21 cellular contexts compared by ENCODE assay signal in the genomic region with DNA sequence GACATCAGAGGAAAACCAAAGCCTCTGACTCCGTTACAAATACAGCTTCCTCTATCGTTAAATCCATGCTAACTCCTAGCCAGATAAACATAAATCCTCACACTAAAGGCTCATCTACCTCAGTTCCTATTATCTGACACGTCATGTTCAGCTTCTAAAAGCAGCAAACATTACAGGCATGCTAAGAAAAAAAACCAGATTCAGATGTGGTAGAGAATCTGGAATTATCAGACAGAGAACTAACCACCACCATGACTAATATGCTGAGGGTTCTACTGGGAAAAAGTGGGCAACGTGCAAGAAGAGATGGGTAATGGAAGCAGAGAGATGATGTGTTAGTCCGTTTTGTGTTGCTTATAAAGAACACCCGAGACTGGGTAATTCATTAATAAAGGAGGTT. TPM values are rescaled to one million over a fixed set of nuclear protein-coding genes. Genes with fewer than 3 reads are reported as not detected.
DNase-seq lines count a peak whose midpoint lies in the region; ATAC-seq, FAIRE-seq and TF ChIP-seq lines count a peak whose summit lies in the region.
"Had no signal": no experiment of that assay in that cellular context is flagged by ENCODE, and none has a peak within 500 bp of the region (broad histone marks: within the 10 kb centered on the region; RNA-seq: fewer than 3 reads in every experiment).

No MANE protein-coding gene starts in this region.

- H3K23ac ChIP-seq in H9 (ENCODE audit: insufficient read length, low read depth, low read length) = no peak overlapping the region

- H3K4me1 ChIP-seq in H9 (ENCODE audit: insufficient read depth, low read length) = no peaks in the 10 kb centered on the region
- peaks cover 15% of the 10 kb centered on the region for H3K4me1 ChIP-seq in mesodermal cell (ENCODE audit: control insufficient read depth, insufficient read depth, low read length, poor library complexity, severe bottlenecking)

- H4K91ac ChIP-seq in H9 (ENCODE audit: insufficient read length, low read depth, low read length) = no peak overlapping the region

- H4K8ac ChIP-seq in H9 (replicated peaks; ENCODE audit: insufficient read length, low read depth, low read length) = no peak overlapping the region

- no peaks in the 10 kb centered on the region for H3K36me3 ChIP-seq in mesodermal cell (ENCODE audit: control insufficient read depth, insufficient read depth, low read length)

- H4K20me1 ChIP-seq in H9 (ENCODE audit: control insufficient read depth, insufficient read depth, insufficient read length) = no peaks in the 10 kb centered on the region

- H3K27ac Mint-ChIP-seq in H9 = peak overlapping the region; percentile 36 to 89 (median 58); a peak in 3 of 7 replicates
- H3K27ac Mint-ChIP-seq: stimulated activated naive CD8-positive, alpha-beta T cell treated with anti-CD3 and anti-CD28 coated beads, Interleukin-15, Interleukin-2, amounts not matched to agents 100 ng/mL and 50 ng/mL, for 24 hours had no signal

- no peak overlapping the region for H2BK5ac ChIP-seq in H9 (ENCODE audit: insufficient read length, low read length)

- no peak for FAIRE-seq in urothelium cell line (lab: Jason Lieb, UNC)
- FAIRE-seq: GM12892, H1 had no signal

- H3K56ac ChIP-seq in H9 (ENCODE audit: insufficient read length, low read depth, low read length) = no peak overlapping the region

- no peak overlapping the region for H2AK5ac ChIP-seq in H9 (ENCODE audit: insufficient read length, low read length)

- H3K79me2 ChIP-seq in H9 (ENCODE audit: insufficient read depth, low read length) = 0 out of 2 replicates have a peak, but pooled peaks cover 1% of the 10 kb centered on the region

- CTCF ChIA-PET in AG04450 (lab: Charles Lee) = interaction anchor here (1.0 to 1.6 kb wide), 2 partner anchors 11 to 512 kb away, joined by 3 read pairs; no protein-coding TSS in a partner anchor

- H3K9ac ChIP-seq in H9 (ENCODE audit: extremely low read depth, insufficient read length, low read length) = no peak overlapping the region

- DNase-seq in AG04450 (ENCODE audit: low read depth, low spot score) (no peak), H9 (no peak), cardiac fibroblast (ENCODE audit: low read depth in 2 of 2) (peak; percentile 54 to 78), urothelium cell line (ENCODE audit: low spot score) (no peak), NCI-H524 treated with DMSO at 0.1 percent for 48 hours (lab: John Stamatoyannopoulos, UW) (no peak)
- no peak for DNase-seq in activated CD4-positive, alpha-beta T cell treated with anti-CD3 and anti-CD28 coated beads for 1 hour
- DNase-seq: ACHN, activated gamma-delta T cell, dermis blood vessel endothelial cell, GDM1, hypothalamus, Kasumi-1, kidney glomerular epithelial cell, NCI-H1436 treated with DMSO at 0.1 percent for 48 hours, RPMI8226, T-helper 1 cell had no signal

- TF ChIP-seq CTCF in AG04450 (IDR thresholded peaks at IDR 0.05; ENCODE audit: low read depth, low read length) (no peak), H9 (conservative IDR thresholded peaks at IDR 0.05) (no peak), cardiac fibroblast (IDR thresholded peaks at IDR 0.05; ENCODE audit: low read depth, low read length) (no peak)

- no peak overlapping the region for H3K4me2 ChIP-seq in H9 (ENCODE audit: insufficient read depth, insufficient read length, low read length)

- no peak overlapping the region for H3K18ac ChIP-seq in H9 (ENCODE audit: insufficient read length, low read depth, low read length)

- ATAC-seq in HG02973 (IDR thresholded peaks at IDR 0.05; ENCODE audit: unreplicated experiment) = no peak

- no peak overlapping the region for H3K14ac ChIP-seq in H9 (ENCODE audit: insufficient read depth, low read length)

- H3T11ph ChIP-seq in H9 (ENCODE audit: low read length) = no peak overlapping the region

- H2BK120ac ChIP-seq in H9 (ENCODE audit: low read depth, low read length, poor library complexity, severe bottlenecking) = no peak overlapping the region

- peaks cover 12 to 13% of the 10 kb centered on the region in 2 experiments for H3K4me1 Mint-ChIP-seq in H9

- no CpG with 5 or more reads among the region's 6 CpGs for WGBS in H9 (ENCODE audit: extremely low coverage, insufficient read length, low lambda C conversion rate)
- WGBS in mesodermal cell (ENCODE audit: insufficient coverage in 2 of 2), 2 experiments = 86 to 87% methylated on average over 4 to 5 of the region's 6 CpGs

- H3K27me3 ChIP-seq in AG04450 (ENCODE audit: control insufficient read depth, insufficient read depth, low read length) (no peaks in the 10 kb centered on the region), H9 (ENCODE audit: insufficient read depth, low read length) (no peaks in the 10 kb centered on the region)

- H3K4me3 ChIP-seq in AG04450 (ENCODE audit: low read depth, low read length) = no peak overlapping the region
- no peak overlapping the region for H3K4me3 ChIP-seq in cardiac fibroblast (replicated peaks in 1 of 2; ENCODE audit: low read depth in 2 of 2, low read length in 2 of 2)
- no peak overlapping the region for H3K4me3 ChIP-seq in mesodermal cell (ENCODE audit: extremely low read depth, insufficient read depth, low read length, poor library complexity, severe bottlenecking)

- no peak overlapping the region for H3K4me3 Mint-ChIP-seq in H9
- H3K4me3 Mint-ChIP-seq: stimulated activated naive CD8-positive, alpha-beta T cell treated with anti-CD3 and anti-CD28 coated beads, Interleukin-15, Interleukin-2, amounts not matched to agents 100 ng/mL and 50 ng/mL, for 24 hours had no signal

- no peaks in the 10 kb centered on the region for H3K79me1 ChIP-seq in H9 (ENCODE audit: insufficient read depth, low read depth, low read length, poor library complexity, severe bottlenecking)

- no peaks in the 10 kb centered on the region for H3K23me2 ChIP-seq in H9 (ENCODE audit: insufficient read length, low read depth, low read length, poor library complexity, severe bottlenecking)

- H3K27ac ChIP-seq in AG04450 (ENCODE audit: low read depth, low read length) = peak overlapping the region; percentile 41
- no peak overlapping the region for H3K27ac ChIP-seq in H9 (ENCODE audit: insufficient read length, low read depth, low read length)
- H3K27ac ChIP-seq in mesodermal cell (ENCODE audit: low read depth, low read length, severe bottlenecking) = peak overlapping the region; percentile 95

- H2AFZ ChIP-seq in H9 (ENCODE audit: low read length) = no peak overlapping the region

- H2BK12ac ChIP-seq in H9 (ENCODE audit: insufficient read length, low read depth, low read length) = no peak overlapping the region

- H3K36me3 Mint-ChIP-seq in H9 (ENCODE audit: insufficient read depth in 1 of 3, low read depth in 3 of 3) = peaks cover 19 to 32% (median 21%) of the 10 kb centered on the region in 3 experiments

- H2BK20ac ChIP-seq in H9 (ENCODE audit: low read depth, low read length, poor library complexity, severe bottlenecking) = no peak overlapping the region

- no peak overlapping the region for H4K5ac ChIP-seq in H9 (ENCODE audit: insufficient read length, low read depth, low read length)

- no peak overlapping the region for H3K4ac ChIP-seq in H9 (ENCODE audit: low read depth, low read length)

- H3K9me3 Mint-ChIP-seq in H9 = peaks cover 17 to 19% of the 10 kb centered on the region in 2 experiments

- POLR2A ChIA-PET in AG04450 (lab: Yijun Ruan, JAX) = no interaction called here

- no peak overlapping the region for H2BK15ac ChIP-seq in H9 (ENCODE audit: low read depth, low read length)

- no peaks in the 10 kb centered on the region; the same call in 1 of the 2 replicates for H3K27me3 Mint-ChIP-seq in H9 (ENCODE audit: low read depth)

- no peaks in the 10 kb centered on the region for H3K9me3 ChIP-seq in AG04450 (ENCODE audit: control insufficient read depth, insufficient read depth, low read length)
- H3K9me3 ChIP-seq in H9 (ENCODE audit: control insufficient read depth, low read depth, low read length) = no peaks in the 10 kb centered on the region
- H3K9me3 ChIP-seq in mesodermal cell (ENCODE audit: control insufficient read depth, low read length) = peaks cover 11% of the 10 kb centered on the region

RNA-seq across cellular contexts. Expression of gene BRI3, which starts 48.5 kb away (rescaled TPM):
- polyA plus RNA-seq in AG04450 (2011; rRNA removed) = 91.9 and 104 TPM in 2 replicates
- 47.8 and 68.2 TPM in 2 replicates for polyA minus RNA-seq in AG04450 (2011; rRNA and poly(A)+ RNA removed)
- 99.7 and 102 TPM in 2 replicates for total RNA-seq in H9 (2021)
- 172 TPM for polyA plus RNA-seq in mesodermal cell (2013, experiment 1 of 2)
- polyA plus RNA-seq in mesodermal cell (2013, experiment 2 of 2) = 147 TPM

Comparison
In these comparisons a context has a peak if more than half of its experiments do, and no peak if none do; other contexts are left out.
1. DNase-seq: peak in cardiac fibroblast (2 of 2); none in AG04450 (single experiment), H9 (single experiment), urothelium cell line (single experiment), activated CD4-positive, alpha-beta T cell treated with anti-CD3 and anti-CD28 coated beads for 1 hour (single experiment) and NCI-H524 treated with DMSO at 0.1 percent for 48 hours (single experiment).